Comparison of ENCODE assay signal across 2 cellular contexts in the genomic region with DNA sequence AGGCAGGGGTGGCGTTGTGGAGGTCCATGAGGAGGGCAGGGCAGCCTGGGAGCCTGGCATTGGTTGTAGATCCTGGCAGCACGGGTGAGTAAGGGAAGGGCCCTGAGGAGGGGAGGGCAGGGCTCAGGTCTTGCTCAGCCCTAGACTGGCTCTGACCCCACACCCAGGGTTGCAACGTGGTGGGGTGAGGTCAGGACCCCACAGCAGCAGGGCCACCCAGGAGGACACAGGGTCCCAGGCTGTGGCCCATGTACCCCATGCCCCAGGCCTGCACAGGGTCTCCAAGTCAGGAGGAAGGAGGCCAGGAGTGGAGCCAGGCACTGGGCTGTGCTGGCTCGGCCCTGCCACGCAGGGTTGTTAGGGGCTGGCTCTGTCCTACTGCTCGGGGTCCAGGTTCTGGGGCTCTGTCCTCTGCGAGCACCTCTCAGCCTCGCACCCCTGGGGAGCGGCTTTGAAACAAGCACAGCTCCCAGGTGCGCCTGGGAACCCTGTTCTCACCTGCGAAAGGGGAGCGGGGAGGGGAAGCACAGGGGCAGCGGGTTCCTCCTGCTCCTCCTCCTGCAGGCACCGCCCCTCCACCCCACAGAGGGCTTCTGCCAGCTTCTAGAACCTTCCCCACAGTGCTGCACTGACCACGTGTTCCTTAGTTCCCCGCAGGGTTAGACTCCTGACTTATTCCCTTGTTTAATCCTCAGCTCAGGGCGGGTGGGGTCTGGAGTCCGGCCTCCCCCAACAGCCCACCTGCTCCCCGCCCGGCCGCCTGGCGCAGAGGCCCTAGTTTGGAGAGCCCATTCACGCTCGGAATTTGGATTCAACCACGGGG.
TF ChIP-seq lines count a peak whose summit lies in the region.

No MANE protein-coding gene starts in this region.

TF ChIP-seq in GM23338, 12 proteins besides CTCF, POLR2A, EP300 and RAD21 (continued from another document):
- TF ChIP-seq, protein P1, sequence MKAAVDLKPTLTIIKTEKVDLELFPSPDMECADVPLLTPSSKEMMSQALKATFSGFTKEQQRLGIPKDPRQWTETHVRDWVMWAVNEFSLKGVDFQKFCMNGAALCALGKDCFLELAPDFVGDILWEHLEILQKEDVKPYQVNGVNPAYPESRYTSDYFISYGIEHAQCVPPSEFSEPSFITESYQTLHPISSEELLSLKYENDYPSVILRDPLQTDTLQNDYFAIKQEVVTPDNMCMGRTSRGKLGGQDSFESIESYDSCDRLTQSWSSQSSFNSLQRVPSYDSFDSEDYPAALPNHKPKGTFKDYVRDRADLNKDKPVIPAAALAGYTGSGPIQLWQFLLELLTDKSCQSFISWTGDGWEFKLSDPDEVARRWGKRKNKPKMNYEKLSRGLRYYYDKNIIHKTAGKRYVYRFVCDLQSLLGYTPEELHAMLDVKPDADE (IDR thresholded peaks at IDR 0.05): no peak

TF ChIP-seq in K562, 482 proteins besides CTCF, POLR2A, EP300 and RAD21 (continued from another document):
- TF ChIP-seq, protein P2, sequence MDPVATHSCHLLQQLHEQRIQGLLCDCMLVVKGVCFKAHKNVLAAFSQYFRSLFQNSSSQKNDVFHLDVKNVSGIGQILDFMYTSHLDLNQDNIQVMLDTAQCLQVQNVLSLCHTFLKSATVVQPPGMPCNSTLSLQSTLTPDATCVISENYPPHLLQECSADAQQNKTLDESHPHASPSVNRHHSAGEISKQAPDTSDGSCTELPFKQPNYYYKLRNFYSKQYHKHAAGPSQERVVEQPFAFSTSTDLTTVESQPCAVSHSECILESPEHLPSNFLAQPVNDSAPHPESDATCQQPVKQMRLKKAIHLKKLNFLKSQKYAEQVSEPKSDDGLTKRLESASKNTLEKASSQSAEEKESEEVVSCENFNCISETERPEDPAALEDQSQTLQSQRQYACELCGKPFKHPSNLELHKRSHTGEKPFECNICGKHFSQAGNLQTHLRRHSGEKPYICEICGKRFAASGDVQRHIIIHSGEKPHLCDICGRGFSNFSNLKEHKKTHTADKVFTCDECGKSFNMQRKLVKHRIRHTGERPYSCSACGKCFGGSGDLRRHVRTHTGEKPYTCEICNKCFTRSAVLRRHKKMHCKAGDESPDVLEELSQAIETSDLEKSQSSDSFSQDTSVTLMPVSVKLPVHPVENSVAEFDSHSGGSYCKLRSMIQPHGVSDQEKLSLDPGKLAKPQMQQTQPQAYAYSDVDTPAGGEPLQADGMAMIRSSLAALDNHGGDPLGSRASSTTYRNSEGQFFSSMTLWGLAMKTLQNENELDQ (CRISPR knock-in tag; IDR thresholded peaks at IDR 0.05; ENCODE audit: borderline replicate concordance): no peak
- TF ChIP-seq, protein P3, sequence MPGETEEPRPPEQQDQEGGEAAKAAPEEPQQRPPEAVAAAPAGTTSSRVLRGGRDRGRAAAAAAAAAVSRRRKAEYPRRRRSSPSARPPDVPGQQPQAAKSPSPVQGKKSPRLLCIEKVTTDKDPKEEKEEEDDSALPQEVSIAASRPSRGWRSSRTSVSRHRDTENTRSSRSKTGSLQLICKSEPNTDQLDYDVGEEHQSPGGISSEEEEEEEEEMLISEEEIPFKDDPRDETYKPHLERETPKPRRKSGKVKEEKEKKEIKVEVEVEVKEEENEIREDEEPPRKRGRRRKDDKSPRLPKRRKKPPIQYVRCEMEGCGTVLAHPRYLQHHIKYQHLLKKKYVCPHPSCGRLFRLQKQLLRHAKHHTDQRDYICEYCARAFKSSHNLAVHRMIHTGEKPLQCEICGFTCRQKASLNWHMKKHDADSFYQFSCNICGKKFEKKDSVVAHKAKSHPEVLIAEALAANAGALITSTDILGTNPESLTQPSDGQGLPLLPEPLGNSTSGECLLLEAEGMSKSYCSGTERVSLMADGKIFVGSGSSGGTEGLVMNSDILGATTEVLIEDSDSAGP (CRISPR knock-in tag; IDR thresholded peaks at IDR 0.05): no peak
TF ChIP-seq in K562: peak in this region for 0.
